22 cellular contexts compared by ENCODE assay signal in genomic region chr4:20017035-20017434, GRCh38.
DNase-seq lines count a peak whose midpoint lies in the region; ATAC-seq and TF ChIP-seq lines count a peak whose summit lies in the region.
"Had no signal": no experiment of that assay in that cellular context is flagged by ENCODE, and none has a peak within 500 bp of the region (broad histone marks: within the 10 kb centered on the region; RNA-seq: fewer than 3 reads in every experiment).

No MANE protein-coding gene starts in this region.

- TF ChIP-seq CTCF in adrenal gland (IDR thresholded peaks at IDR 0.05), result no peak

- no peaks in the 10 kb centered on the region for H3K9me3 ChIP-seq in adrenal gland (replicated peaks in 1 of 3)

- no peaks in the 10 kb centered on the region for H3K27me3 ChIP-seq in adrenal gland

- no peak overlapping the region for H3K4me3 ChIP-seq in adrenal gland

- H3K27ac ChIP-seq in adrenal gland, result no peak overlapping the region

- ATAC-seq in GM18861 (IDR thresholded peaks at IDR 0.05; ENCODE audit: unreplicated experiment) (no peak), GM19351 (IDR thresholded peaks at IDR 0.05; ENCODE audit: unreplicated experiment) (no peak), GM21529 (IDR thresholded peaks at IDR 0.05; ENCODE audit: unreplicated experiment) (no peak)
- ATAC-seq: activated CD4-positive, alpha-beta T cell treated with anti-CD3 and anti-CD28 coated beads for 36 hours; CD8-positive, alpha-beta T cell had no signal

- TF ChIP-seq POLR2A in adrenal gland (IDR thresholded peaks at IDR 0.05), result no peak

- H3K4me1 ChIP-seq in adrenal gland (replicated peaks in 1 of 2), result no peaks in the 10 kb centered on the region

- H3K36me3 ChIP-seq in adrenal gland (replicated peaks in 1 of 2), result no peaks in the 10 kb centered on the region

- intact Hi-C loops in adrenal gland (cut with DNase I), result no loop called here

- DNase-seq in A172 (ENCODE audit: low spot score), result peak; percentile 37
- DNase-seq in HCEC 1CT, result peak; percentile 68
- peak; percentile 88 for DNase-seq in amniotic epithelial cell (ENCODE audit: low read depth)
- DNase-seq in fibroblast of the conjunctiva (ENCODE audit: low read depth), result peak; percentile 65
- DNase-seq in adrenal gland, result no peak
- DNase-seq: 8988T; activated CD4-positive, alpha-beta T cell treated with anti-CD3 and anti-CD28 coated beads for 36 hours; activated CD8-positive, alpha-beta memory T cell treated with anti-CD3 and anti-CD28 coated beads, Interleukin-2, amount 50 U/mL, for 4 hours; activated effector memory CD4-positive, alpha-beta T cell treated with anti-CD3 and anti-CD28 coated beads, Interleukin-2, amount 50 U/mL, for 16 hours; anterior cingulate cortex; CD8-positive, alpha-beta T cell; DND-41; left cardiac atrium; NCI-H524; retina; stimulated activated CD4-positive, alpha-beta T cell treated with anti-CD3 and anti-CD28 coated beads, Interleukin-15, amount 100 ng/mL, for 24 hours; stimulated activated naive CD4-positive, alpha-beta T cell; T1000; trophoblast cell had no signal

Comparison
In these comparisons a context has a peak if more than half of its experiments do, and no peak if none do; other contexts are left out.
1. DNase-seq: peak in A172 (single experiment), HCEC 1CT (single experiment), amniotic epithelial cell (single experiment) and fibroblast of the conjunctiva (single experiment); none in adrenal gland (0 of 7).